In the genomic region with DNA sequence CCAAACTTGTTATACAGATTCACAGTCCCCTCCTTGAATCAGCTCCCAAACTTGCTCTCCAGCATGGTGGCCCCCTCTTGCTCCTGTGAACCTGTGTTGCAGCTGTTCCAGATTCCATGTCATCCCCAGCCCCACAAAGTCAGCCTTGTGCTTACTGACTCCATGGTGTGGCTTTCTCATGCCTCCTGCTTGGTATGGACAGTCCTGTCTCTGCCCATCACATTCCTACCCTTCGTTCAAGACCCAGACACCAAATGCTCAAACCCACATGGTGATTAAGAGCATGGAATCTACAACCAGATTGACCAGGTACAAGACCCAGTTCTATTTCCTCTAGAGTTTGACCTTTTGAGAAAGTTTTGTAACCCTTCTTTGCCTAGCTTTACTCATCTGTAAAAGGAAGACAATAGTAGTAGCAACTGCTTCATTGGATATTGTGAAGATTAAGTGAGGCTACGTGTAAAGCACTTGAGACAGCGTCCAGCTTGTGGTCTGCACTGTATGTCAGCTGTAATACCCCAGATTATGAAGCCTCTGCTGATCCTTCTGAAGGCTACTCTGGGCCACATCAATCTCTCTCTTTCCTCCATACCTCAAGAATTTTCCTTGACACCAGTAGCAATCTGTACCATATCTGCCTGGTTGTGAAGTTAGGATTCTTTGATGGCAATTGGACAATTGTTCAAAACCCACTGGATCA, we compare ENCODE assay signal across 13 cellular contexts.
"Had no signal": no experiment of that assay in that cellular context is flagged by ENCODE, and none has a peak within 500 bp of the region (broad histone marks: within the 10 kb centered on the region; RNA-seq: fewer than 3 reads in every experiment).

No MANE protein-coding gene starts in this region.

- H3K4me3 ChIP-seq: suprapubic skin had no signal

- H3K27me3 ChIP-seq: suprapubic skin had no signal

- H3K9me3 ChIP-seq: suprapubic skin had no signal

- H3K27me3 Mint-ChIP-seq: activated naive CD8-positive, alpha-beta T cell treated with anti-CD3 and anti-CD28 coated beads, Interleukin-2, amount 50 U/mL, for 24 hours had no signal

- DNase-seq: activated CD4-positive, alpha-beta T cell treated with anti-CD3 and anti-CD28 coated beads for 1 hour; activated CD4-positive, alpha-beta T cell treated with anti-CD3 and anti-CD28 coated beads, Interleukin-2, amount 50 U/mL, for 4 hours; activated naive CD4-positive, alpha-beta T cell treated with anti-CD3 and anti-CD28 coated beads for 36 hours; activated naive CD8-positive, alpha-beta T cell treated with anti-CD3 and anti-CD28 coated beads, Interleukin-2, amount 50 U/mL, for 24 hours; erythroblast; hypothalamus; retina; stimulated activated CD4-positive, alpha-beta T cell treated with anti-CD3 and anti-CD28 coated beads, Interleukin-4, amount 100 ng/mL, for 4 hours; stimulated activated CD8-positive, alpha-beta memory T cell treated with anti-CD3 and anti-CD28 coated beads, Interleukin-4, amount 100 ng/mL, for 48 hours; stimulated activated naive CD4-positive, alpha-beta T cell treated with Interleukin-2 at 50 U/mL for 16 hours had no signal

- H3K27ac ChIP-seq: suprapubic skin had no signal

- ATAC-seq: activated naive CD8-positive, alpha-beta T cell treated with anti-CD3 and anti-CD28 coated beads, Interleukin-2, amount 50 U/mL, for 24 hours; SK-N-SH treated with all-trans-retinoic acid at 6 μM for 48 hours had no signal

- H3K27ac Mint-ChIP-seq: activated naive CD4-positive, alpha-beta T cell treated with anti-CD3 and anti-CD28 coated beads for 36 hours; activated naive CD8-positive, alpha-beta T cell treated with anti-CD3 and anti-CD28 coated beads, Interleukin-2, amount 50 U/mL, for 24 hours; activated T-helper 2 cell treated with anti-CD3 and anti-CD28 coated beads, Interferon-gamma antibody, Interleukin-2, Interleukin-4, amounts not matched to agents 10 μg/mL and 5 μg/mL and 100 μg/mL, durations not matched to agents 14 hours and 24 hours and 36 hours had no signal

- H3K36me3 ChIP-seq: suprapubic skin had no signal

- H3K4me3 Mint-ChIP-seq: activated naive CD4-positive, alpha-beta T cell treated with anti-CD3 and anti-CD28 coated beads for 36 hours; activated naive CD8-positive, alpha-beta T cell treated with anti-CD3 and anti-CD28 coated beads, Interleukin-2, amount 50 U/mL, for 24 hours had no signal

- H3K9me3 Mint-ChIP-seq: activated naive CD4-positive, alpha-beta T cell treated with anti-CD3 and anti-CD28 coated beads for 36 hours; activated naive CD8-positive, alpha-beta T cell treated with anti-CD3 and anti-CD28 coated beads, Interleukin-2, amount 50 U/mL, for 24 hours; activated T-helper 2 cell treated with anti-CD3 and anti-CD28 coated beads, Interferon-gamma antibody, Interleukin-2, Interleukin-4, amounts not matched to agents 10 μg/mL and 5 μg/mL and 100 μg/mL, durations not matched to agents 14 hours and 24 hours and 36 hours had no signal
